Comparison of ENCODE assay signal across 8 cellular contexts in genomic region chr18:57630002-57630758, GRCh38. TPM values are rescaled to one million over a fixed set of nuclear protein-coding genes. Genes with fewer than 3 reads are reported as not detected.
A peak's percentile ranks its signal among the peaks of the same experiment; 100 is the strongest.
DNase-seq lines count a peak whose midpoint lies in the region; ATAC-seq and TF ChIP-seq lines count a peak whose summit lies in the region.

No MANE protein-coding gene starts in this region.

- H3K4me3 ChIP-seq in dorsolateral prefrontal cortex (peak overlapping the region; percentile 48 to 98 (median 79)), right lobe of liver (peak overlapping the region; percentile 51 to 70 (median 60))

- peak overlapping the region; percentile 96 for H3K4me3 Mint-ChIP-seq in CD4-positive, alpha-beta T cell

- no peaks in the 10 kb centered on the region for H3K27me3 ChIP-seq in CD4-positive, alpha-beta T cell (ENCODE audit: control insufficient read depth, insufficient read depth, low read length)
- H3K27me3 ChIP-seq in dorsolateral prefrontal cortex, result no peaks in the 10 kb centered on the region
- no peaks in the 10 kb centered on the region for H3K27me3 ChIP-seq in right lobe of liver

- H3K9me3 Mint-ChIP-seq in CD4-positive, alpha-beta T cell, result no peaks in the 10 kb centered on the region

- peak; percentile 91 to 94 (median 92) for DNase-seq in CD4-positive, alpha-beta T cell
- DNase-seq in NCI-H748 treated with DMSO at 0.1 percent for 48 hours (lab: John Stamatoyannopoulos, UW) (peak; percentile 86), dorsolateral prefrontal cortex (peak; percentile 95 to 98 (median 96)), right lobe of liver (peak; percentile 97 to 98 (median 98))
- DNase-seq in activated CD4-positive, alpha-beta T cell treated with anti-CD3 and anti-CD28 coated beads, Interleukin-2, amount 50 U/mL, for 48 hours, result peak; percentile 96 to 97
- peak; percentile 96 for DNase-seq in stimulated activated CD4-positive, alpha-beta T cell treated with anti-CD3 and anti-CD28 coated beads, Interleukin-4, amount 100 ng/mL, for 24 hours

- intact Hi-C loops in CD4-positive, alpha-beta T cell (cut with DNase I, micrococcal nuclease), result loop anchor here (1.0 to 5.0 kb wide), 5 partner anchors 9 to 991 kb away; partner anchors contain the start of genes NARS1 (in 2 of the 2) and TXNL1 (in 1 of the 2)
- intact Hi-C loops in dorsolateral prefrontal cortex (cut with DNase I) (loop anchor here (1.0 to 10.0 kb wide), 4 partner anchors 9 to 505 kb away; partner anchors contain the start of genes NARS1 (in 2 of the 2) and NEDD4L (in 1 of the 2)), right lobe of liver (cut with DNase I) (no loop called here)

- peak overlapping the region; percentile 38 for H3K27ac ChIP-seq in CD4-positive, alpha-beta T cell (ENCODE audit: low read depth, low read length)
- H3K27ac ChIP-seq in dorsolateral prefrontal cortex (peak overlapping the region; percentile 14 to 97 (median 86)), right lobe of liver (peak overlapping the region; percentile 49 to 78 (median 65))

- H3K9me3 ChIP-seq in CD4-positive, alpha-beta T cell (ENCODE audit: control insufficient read depth, low read length), result no peaks in the 10 kb centered on the region
- no peaks in the 10 kb centered on the region for H3K9me3 ChIP-seq in right lobe of liver

- peak; percentile 75 for TF ChIP-seq CTCF in CD4-positive, alpha-beta T cell (IDR thresholded peaks at IDR 0.05)
- TF ChIP-seq CTCF in dorsolateral prefrontal cortex (IDR thresholded peaks at IDR 0.05 in 54 of 56, conservative IDR thresholded peaks at IDR 0.05 in 2 of 56; ENCODE audit: low read depth in 1 of 56, partially characterized antibody in 56 of 56) (peak; percentile 38 to 90 (median 81)), right lobe of liver (IDR thresholded peaks at IDR 0.05) (peak; percentile 79 to 86 (median 82))

- no peaks in the 10 kb centered on the region for H3K27me3 Mint-ChIP-seq in CD4-positive, alpha-beta T cell

- peaks cover 0 to 6% (median 0%) of the 10 kb centered on the region in 4 donors for H3K4me1 ChIP-seq in right lobe of liver

- WGBS in right lobe of liver (ENCODE audit: insufficient coverage, low coverage, low lambda C conversion rate, missing lambda C conversion rate), result 4% methylated on average over 13 of the region's 52 CpGs

- peak overlapping the region; percentile 88 for H3K27ac Mint-ChIP-seq in CD4-positive, alpha-beta T cell

- POLR2A ChIA-PET in CD4-positive, alpha-beta T cell (lab: Charles Lee), result interaction anchor here (1.0 to 3.7 kb wide), 3 partner anchors 9 to 44 kb away, joined by 3 to 58 read pairs (median 3); partner anchors contain the start of genes FECH and NARS1

- H3K36me3 Mint-ChIP-seq in CD4-positive, alpha-beta T cell (ENCODE audit: low read depth), result peaks cover 4% of the 10 kb centered on the region

- CTCF ChIA-PET in CD4-positive, alpha-beta T cell (lab: Charles Lee), result interaction anchor here (0.7 to 1.8 kb wide), 5 partner anchors 8 to 413 kb away, joined by 3 to 7 read pairs (median 5); partner anchors contain the start of genes FECH, NARS1 and NEDD4L

- ATAC-seq in CD4-positive, alpha-beta T cell (ENCODE audit: poor library complexity), result peak; percentile 99
- peak; percentile 88 for ATAC-seq in GM19438 (IDR thresholded peaks at IDR 0.05; ENCODE audit: low read depth, unreplicated experiment)
- ATAC-seq in HG03571 (IDR thresholded peaks at IDR 0.05; ENCODE audit: unreplicated experiment), result peak; percentile 80
- ATAC-seq in right lobe of liver, result peak; percentile 99 to 100 (median 100)

- no peaks in the 10 kb centered on the region for H3K36me3 ChIP-seq in right lobe of liver

- H3K4me1 Mint-ChIP-seq in CD4-positive, alpha-beta T cell (ENCODE audit: low read depth), result peaks cover 18% of the 10 kb centered on the region

- TF ChIP-seq POLR2A in right lobe of liver (IDR thresholded peaks at IDR 0.05), result peak; percentile 39

RNA-seq across cellular contexts. Expression of gene NARS1, which starts 8.5 kb away (rescaled TPM):
- 10 to 100 TPM; 92.2 to 95.9 TPM for total RNA-seq in CD4-positive, alpha-beta T cell
- total RNA-seq in dorsolateral prefrontal cortex, result 100 to 1,000 TPM in 96 of 120 experiments, 10 to 100 TPM in 24; 62.8 to 161 (median 117) TPM
- total RNA-seq in right lobe of liver, result 10 to 100 TPM; 38.5 to 99.2 (median 41.1) TPM

RNA-seq across cellular contexts. Expression of gene FECH, which starts 43.7 kb away (rescaled TPM):
- total RNA-seq in CD4-positive, alpha-beta T cell, result 1 to 10 TPM; 7.5 to 8.1 TPM
- total RNA-seq in dorsolateral prefrontal cortex, result 10 to 100 TPM; 19.5 to 49.7 (median 35.0) TPM
- 10 to 100 TPM; 30.1 to 73.9 (median 38.7) TPM for total RNA-seq in right lobe of liver

Comparison
In these comparisons a context has a peak if more than half of its experiments do, and no peak if none do; other contexts are left out.
1. Peak in every context shown above with its lines: DNase-seq, ATAC-seq, H3K4me3 ChIP-seq and H3K27ac ChIP-seq.
2. intact Hi-C loops: an anchor here in CD4-positive, alpha-beta T cell (1.0 to 5.0 kb wide) and dorsolateral prefrontal cortex (1.0 to 10.0 kb wide); none called in right lobe of liver.